3 cellular contexts compared by ENCODE assay signal in the genomic region with DNA sequence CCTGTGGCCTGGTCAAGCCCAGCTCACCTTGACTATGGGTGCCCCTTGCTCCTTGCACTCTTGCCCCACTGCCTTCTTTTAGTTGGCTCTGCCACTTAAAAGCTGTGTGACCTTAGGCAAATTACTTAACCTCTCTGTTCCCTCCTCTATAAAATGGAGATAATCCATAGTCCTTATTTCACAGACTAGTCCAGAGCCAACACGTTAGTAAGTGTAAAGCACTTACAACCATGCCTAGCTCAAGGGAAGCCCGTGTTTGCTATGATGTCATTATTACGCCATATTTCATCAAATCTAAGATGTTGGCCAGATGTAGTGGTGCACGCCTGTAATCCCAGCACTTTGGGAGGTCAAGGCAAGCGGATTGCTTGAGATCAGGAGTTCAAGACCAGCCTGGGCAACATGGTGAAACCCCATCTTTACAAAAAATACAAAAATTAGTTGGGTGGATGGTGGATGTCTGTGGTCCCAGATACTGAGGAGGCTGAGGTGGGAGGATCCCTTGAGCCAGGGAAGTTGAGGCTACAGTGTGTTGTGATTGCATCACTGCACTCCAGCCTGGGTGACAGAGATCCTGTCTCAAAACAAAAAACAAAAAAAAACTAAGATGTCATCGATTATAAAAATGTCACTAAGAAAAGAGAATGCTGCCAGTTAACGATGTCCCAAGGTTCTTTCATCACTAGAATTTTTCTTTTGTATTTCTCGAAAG.
TF ChIP-seq lines count a peak whose summit lies in the region.

No MANE protein-coding gene starts in this region.

TF ChIP-seq in A549, 52 proteins besides CTCF, POLR2A, EP300 and RAD21:
- TF ChIP-seq, protein P1, sequence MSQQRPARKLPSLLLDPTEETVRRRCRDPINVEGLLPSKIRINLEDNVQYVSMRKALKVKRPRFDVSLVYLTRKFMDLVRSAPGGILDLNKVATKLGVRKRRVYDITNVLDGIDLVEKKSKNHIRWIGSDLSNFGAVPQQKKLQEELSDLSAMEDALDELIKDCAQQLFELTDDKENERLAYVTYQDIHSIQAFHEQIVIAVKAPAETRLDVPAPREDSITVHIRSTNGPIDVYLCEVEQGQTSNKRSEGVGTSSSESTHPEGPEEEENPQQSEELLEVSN (IDR thresholded peaks at IDR 0.05; ENCODE audit: borderline replicate concordance, low read depth) = no peak
- TF ChIP-seq ZFP36 (IDR thresholded peaks at IDR 0.05; ENCODE audit: borderline replicate concordance, partially characterized antibody) (peak; percentile 80), HDAC2 (IDR thresholded peaks at IDR 0.05) (peak; percentile 68; the same call in 1 of the 2 replicates), KDM1A (IDR thresholded peaks at IDR 0.05; ENCODE audit: low read depth) (peak; percentile 87)

TF ChIP-seq in IMR-90, 13 proteins besides CTCF, POLR2A, EP300 and RAD21:
- no peak for TF ChIP-seq MXI1 (IDR thresholded peaks at IDR 0.05; ENCODE audit: borderline replicate concordance, low read depth, low read length)
- TF ChIP-seq, protein P2, sequence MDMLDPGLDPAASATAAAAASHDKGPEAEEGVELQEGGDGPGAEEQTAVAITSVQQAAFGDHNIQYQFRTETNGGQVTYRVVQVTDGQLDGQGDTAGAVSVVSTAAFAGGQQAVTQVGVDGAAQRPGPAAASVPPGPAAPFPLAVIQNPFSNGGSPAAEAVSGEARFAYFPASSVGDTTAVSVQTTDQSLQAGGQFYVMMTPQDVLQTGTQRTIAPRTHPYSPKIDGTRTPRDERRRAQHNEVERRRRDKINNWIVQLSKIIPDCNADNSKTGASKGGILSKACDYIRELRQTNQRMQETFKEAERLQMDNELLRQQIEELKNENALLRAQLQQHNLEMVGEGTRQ (IDR thresholded peaks at IDR 0.05; ENCODE audit: low read depth, low read length) = no peak
- no peak for TF ChIP-seq FOS (IDR thresholded peaks at IDR 0.05; ENCODE audit: low read depth, low read length)
- no peak for TF ChIP-seq MAFK (IDR thresholded peaks at IDR 0.05; ENCODE audit: low read depth, low read length)
- no peak for TF ChIP-seq RCOR1 (IDR thresholded peaks at IDR 0.05; ENCODE audit: insufficient replicate concordance, low read length)
- TF ChIP-seq CEBPB (IDR thresholded peaks at IDR 0.05; ENCODE audit: low read depth, low read length) = peak; percentile 33; the same call in 1 of the 2 replicates
- TF ChIP-seq SMC3 (IDR thresholded peaks at IDR 0.05; ENCODE audit: low read depth, low read length) = no peak
TF ChIP-seq in IMR-90: peak in this region for 1.

TF ChIP-seq in H1, 55 proteins besides CTCF, POLR2A, EP300 and RAD21:
- TF ChIP-seq, protein P3, sequence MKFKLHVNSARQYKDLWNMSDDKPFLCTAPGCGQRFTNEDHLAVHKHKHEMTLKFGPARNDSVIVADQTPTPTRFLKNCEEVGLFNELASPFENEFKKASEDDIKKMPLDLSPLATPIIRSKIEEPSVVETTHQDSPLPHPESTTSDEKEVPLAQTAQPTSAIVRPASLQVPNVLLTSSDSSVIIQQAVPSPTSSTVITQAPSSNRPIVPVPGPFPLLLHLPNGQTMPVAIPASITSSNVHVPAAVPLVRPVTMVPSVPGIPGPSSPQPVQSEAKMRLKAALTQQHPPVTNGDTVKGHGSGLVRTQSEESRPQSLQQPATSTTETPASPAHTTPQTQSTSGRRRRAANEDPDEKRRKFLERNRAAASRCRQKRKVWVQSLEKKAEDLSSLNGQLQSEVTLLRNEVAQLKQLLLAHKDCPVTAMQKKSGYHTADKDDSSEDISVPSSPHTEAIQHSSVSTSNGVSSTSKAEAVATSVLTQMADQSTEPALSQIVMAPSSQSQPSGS (IDR thresholded peaks at IDR 0.05; ENCODE audit: low read length) = no peak
- TF ChIP-seq GABPA (IDR thresholded peaks at IDR 0.05; ENCODE audit: borderline replicate concordance, insufficient read depth, low read length) = no peak
- no peak for TF ChIP-seq TEAD4 (IDR thresholded peaks at IDR 0.05; ENCODE audit: low read depth, low read length)
- TF ChIP-seq SIX5 (IDR thresholded peaks at IDR 0.05; ENCODE audit: low read depth, low read length) = no peak
- TF ChIP-seq KDM1A (IDR thresholded peaks at IDR 0.05; ENCODE audit: borderline replicate concordance, low read length) = peak; percentile 86; the same call in 1 of the 2 replicates
- no peak for TF ChIP-seq HDAC6 (IDR thresholded peaks at IDR 0.05; ENCODE audit: low read depth, low read length)
